In genomic region chr13:84896128-84896527, GRCh38 we compare ENCODE assay signal across 8 cellular contexts.
DNase-seq lines count a peak whose midpoint lies in the region; ATAC-seq and TF ChIP-seq lines count a peak whose summit lies in the region.

No MANE protein-coding gene starts in this region.

- no peaks in the 10 kb centered on the region for H3K27me3 ChIP-seq in Peyer's patch
- H3K27me3 ChIP-seq in lower lobe of right lung (ENCODE audit: low read depth) = no peaks in the 10 kb centered on the region
- H3K27me3 ChIP-seq in upper lobe of right lung = no peaks in the 10 kb centered on the region

- H3K4me3 ChIP-seq in Peyer's patch (no peak overlapping the region), cardiac fibroblast (replicated peaks in 1 of 2; ENCODE audit: low read depth in 2 of 2, low read length in 2 of 2) (no peak overlapping the region), lower lobe of right lung (no peak overlapping the region), upper lobe of right lung (no peak overlapping the region)

- intact Hi-C loops in lower lobe of right lung (cut with DNase I) = loop anchor here (5.0 kb wide), 1 partner anchor 911 kb away; no protein-coding TSS in a partner anchor
- intact Hi-C loops in upper lobe of right lung (cut with DNase I) = no loop called here

- no peak for TF ChIP-seq POLR2A in Peyer's patch (IDR thresholded peaks at IDR 0.05)

- ATAC-seq in HG03571 (IDR thresholded peaks at IDR 0.05; ENCODE audit: unreplicated experiment) = peak; percentile 55
- ATAC-seq in lower lobe of right lung = peak in 1 of 2 donors; percentile 52
- peak; percentile 39 for ATAC-seq in upper lobe of right lung
- no peak for ATAC-seq in GM19397 (IDR thresholded peaks at IDR 0.05; ENCODE audit: unreplicated experiment)

- TF ChIP-seq CTCF in GM12873 (IDR thresholded peaks at IDR 0.05; ENCODE audit: insufficient read depth, low read depth, low read length, missing control alignments) (peak; percentile 52), Peyer's patch (IDR thresholded peaks at IDR 0.05) (peak in 4 of 6 experiments; percentile 52 to 64 (median 58)), cardiac fibroblast (IDR thresholded peaks at IDR 0.05; ENCODE audit: low read depth, low read length) (peak; percentile 49), lower lobe of right lung (IDR thresholded peaks at IDR 0.05) (peak; percentile 52), upper lobe of right lung (IDR thresholded peaks at IDR 0.05) (peak; percentile 61)

- DNase-seq in AML-193 (lab: John Stamatoyannopoulos, UW) (peak; percentile 57 to 75), Peyer's patch (peak in 1 of 3 donors; percentile 54), cardiac fibroblast (ENCODE audit: low read depth in 2 of 2) (peak; percentile 74), lower lobe of right lung (no peak), upper lobe of right lung (no peak)

- H3K9me3 ChIP-seq in Peyer's patch = no peaks in the 10 kb centered on the region
- H3K9me3 ChIP-seq in lower lobe of right lung = no peaks in the 10 kb centered on the region
- no peaks in the 10 kb centered on the region for H3K9me3 ChIP-seq in upper lobe of right lung

- H3K27ac ChIP-seq in Peyer's patch (no peak overlapping the region), lower lobe of right lung (no peak overlapping the region), upper lobe of right lung (no peak overlapping the region)

- H3K36me3 ChIP-seq in Peyer's patch (no peaks in the 10 kb centered on the region), lower lobe of right lung (no peaks in the 10 kb centered on the region), upper lobe of right lung (no peaks in the 10 kb centered on the region)

- H3K4me1 ChIP-seq in Peyer's patch (no peaks in the 10 kb centered on the region), lower lobe of right lung (no peaks in the 10 kb centered on the region), upper lobe of right lung (no peaks in the 10 kb centered on the region)

Comparison
In these comparisons a context has a peak if more than half of its experiments do, and no peak if none do; other contexts are left out.
1. DNase-seq: peak in AML-193 (2 of 2) and cardiac fibroblast (2 of 2); none in lower lobe of right lung (single experiment) and upper lobe of right lung (single experiment).
2. Peak in every context shown above with its lines, with median percentiles within 50 percentile points of each other: CTCF ChIP-seq.